In the genomic region with DNA sequence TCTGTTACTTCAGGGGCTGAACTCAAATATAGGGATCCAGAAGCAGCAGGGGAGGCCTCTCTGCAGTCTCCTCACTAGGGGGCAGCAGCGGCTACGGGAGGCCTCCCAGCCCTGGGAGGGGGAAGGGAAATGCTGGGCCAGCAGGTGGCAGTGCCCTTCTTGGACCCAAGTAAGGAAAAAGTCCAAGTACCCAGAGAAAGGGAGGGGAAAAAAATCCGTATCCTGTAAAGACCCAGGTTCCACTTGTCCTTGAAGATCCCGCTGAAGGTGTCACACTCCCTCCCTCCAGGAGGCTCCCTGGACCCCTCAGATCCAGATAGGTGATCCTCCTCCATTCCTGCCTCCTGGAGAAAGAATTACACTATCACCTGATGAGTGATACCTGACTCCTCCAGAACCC, we compare ENCODE assay signal across 8 cellular contexts. TPM values are rescaled to one million over a fixed set of nuclear protein-coding genes. Genes with fewer than 3 reads are reported as not detected.
DNase-seq lines count a peak whose midpoint lies in the region; ATAC-seq and TF ChIP-seq lines count a peak whose summit lies in the region.

No MANE protein-coding gene starts in this region.

- no peaks in the 10 kb centered on the region for H3K9me3 ChIP-seq in liver (ENCODE audit: control insufficient read depth in 4 of 4, low read length in 3 of 4)

- H3K4me1 ChIP-seq in liver (ENCODE audit: control insufficient read depth in 4 of 4, insufficient read depth in 4 of 4, low read length in 3 of 4): no peaks in the 10 kb centered on the region

- ATAC-seq in HG03175 (IDR thresholded peaks at IDR 0.05; ENCODE audit: unreplicated experiment): no peak

- H3K27me3 ChIP-seq in liver (ENCODE audit: control insufficient read depth in 4 of 4, insufficient read depth in 4 of 4, low read length in 3 of 4): no peaks in the 10 kb centered on the region

- DNase-seq in CD14-positive monocyte (ENCODE audit: low spot score) (peak; percentile 81), HCEC 1CT (peak; percentile 62), NCI-H526 (lab: John Stamatoyannopoulos, UW) (peak; percentile 57 to 81), choroid plexus epithelial cell (ENCODE audit: low read depth) (peak; percentile 79)
- peak; percentile 88 for DNase-seq in activated CD4-positive, alpha-beta T cell treated with anti-CD3 and anti-CD28 coated beads for 48 hours
- DNase-seq in stimulated activated CD8-positive, alpha-beta memory T cell treated with anti-CD3 and anti-CD28 coated beads, Interleukin-12 subunit alpha, Interleukin-12 subunit beta, amount 100 ng/mL, for 24 hours (ENCODE audit: extremely low read depth): peak; percentile 52

- no peaks in the 10 kb centered on the region for H3K36me3 ChIP-seq in liver (ENCODE audit: control insufficient read depth in 4 of 4, insufficient read depth in 3 of 4, low read depth in 1 of 4, low read length in 3 of 4)

- H3K27ac ChIP-seq in liver (ENCODE audit: low read depth in 1 of 2, low read length in 2 of 2): no peak overlapping the region

- H3K4me3 ChIP-seq in choroid plexus epithelial cell (ENCODE audit: low read depth, low read length) (no peak overlapping the region), liver (ENCODE audit: low read depth in 1 of 3, low read length in 3 of 3) (no peak overlapping the region)

- H3K9ac ChIP-seq in liver (ENCODE audit: low read depth in 1 of 2, low read length in 2 of 2): no peak overlapping the region

- H3K4me1 Mint-ChIP-seq in CD14-positive monocyte: no peaks in the 10 kb centered on the region

- peak; percentile 99 for TF ChIP-seq CTCF in CD14-positive monocyte (IDR thresholded peaks at IDR 0.05)
- peak; percentile 99 for TF ChIP-seq CTCF in choroid plexus epithelial cell (conservative IDR thresholded peaks at IDR 0.05; ENCODE audit: low read depth, low read length)
- peak; percentile 94 for TF ChIP-seq CTCF in liver (IDR thresholded peaks at IDR 0.05; ENCODE audit: low read depth, low read length, missing input control)

- H3K4me3 Mint-ChIP-seq in CD14-positive monocyte: no peak overlapping the region

- intact Hi-C loops in CD14-positive monocyte (cut with micrococcal nuclease): loop anchor here in 1 of 2 donors (10.0 kb wide), 1 partner anchor 189 kb away; no protein-coding TSS in a partner anchor

- peak; percentile 87 to 90 for TF ChIP-seq RAD21 in liver (IDR thresholded peaks at IDR 0.05)

- H3K27ac Mint-ChIP-seq in CD14-positive monocyte: no peak overlapping the region

- H3K36me3 Mint-ChIP-seq in CD14-positive monocyte: no peaks in the 10 kb centered on the region

- no peaks in the 10 kb centered on the region for H3K9me3 Mint-ChIP-seq in CD14-positive monocyte

- peaks cover 7 to 22% (median 10%) of the 10 kb centered on the region in 3 donors for H3K27me3 Mint-ChIP-seq in CD14-positive monocyte (ENCODE audit: low read depth in 3 of 3)

- 4% methylated on average over 4 of the region's 4 CpGs for WGBS in liver

TF ChIP-seq in liver, 16 proteins besides CTCF, POLR2A, EP300 and RAD21:
- TF ChIP-seq MAX (IDR thresholded peaks at IDR 0.05): no peak
- no peak for TF ChIP-seq GABPA (IDR thresholded peaks at IDR 0.05 in 1 of 2, conservative IDR thresholded peaks at IDR 0.05 in 1 of 2)
- no peak for TF ChIP-seq FOXA1 (IDR thresholded peaks at IDR 0.05)
- peak; percentile 33 to 61 for TF ChIP-seq HNF4A (conservative IDR thresholded peaks at IDR 0.05)
- no peak for TF ChIP-seq REST (IDR thresholded peaks at IDR 0.05)
- no peak for TF ChIP-seq EGR1 (IDR thresholded peaks at IDR 0.05; ENCODE audit: low read depth in 2 of 2)
- TF ChIP-seq JUND (IDR thresholded peaks at IDR 0.05): no peak
- TF ChIP-seq YY1 (IDR thresholded peaks at IDR 0.05): no peak
- TF ChIP-seq RXRA (IDR thresholded peaks at IDR 0.05): no peak

RNA-seq across cellular contexts. Expression of gene NUAK2, which starts 14.1 kb away (rescaled TPM):
- 10 to 100 TPM in 1 of 2 donors, 1 to 10 TPM in 1; 9.1 to 21.9 TPM for polyA plus RNA-seq in CD14-positive monocyte
- total RNA-seq in liver: 1 to 10 TPM; 1.3 to 1.7 TPM
- polyA plus RNA-seq in liver: 1 to 10 TPM; 2.4 TPM

RNA-seq across cellular contexts. Expression of gene KLHDC8A, which starts 21.0 kb away (rescaled TPM):
- not detected for polyA plus RNA-seq in CD14-positive monocyte
- under 1 TPM in 1 of 2 donors, not detected in 1; 0.05 TPM for total RNA-seq in liver
- under 1 TPM in 1 of 2 donors, not detected in 1; 0.02 TPM for polyA plus RNA-seq in liver
